Comparison of ENCODE assay signal across 8 cellular contexts in genomic region chr17:27489045-27489715, GRCh38. TPM values are rescaled to one million over a fixed set of nuclear protein-coding genes. Genes with fewer than 3 reads are reported as not detected.
DNase-seq lines count a peak whose midpoint lies in the region; TF ChIP-seq lines count a peak whose summit lies in the region.

No MANE protein-coding gene starts in this region.

- no peak overlapping the region for H3K23ac ChIP-seq in trophoblast cell (ENCODE audit: low read length)

- TF ChIP-seq CTCF in Calu3 (IDR thresholded peaks at IDR 0.05; ENCODE audit: unreplicated experiment) (no peak), RWPE1 (conservative IDR thresholded peaks at IDR 0.05; ENCODE audit: low read depth) (no peak), fibroblast of the aortic adventitia (IDR thresholded peaks at IDR 0.05; ENCODE audit: insufficient read depth, low read length) (no peak), MM.1S (IDR thresholded peaks at IDR 0.05; ENCODE audit: low read length) (no peak)

- no peaks in the 10 kb centered on the region for H3K9me3 ChIP-seq in trophoblast cell (ENCODE audit: insufficient read depth, low read depth, low read length)
- no peaks in the 10 kb centered on the region for H3K9me3 ChIP-seq in MM.1S (replicated peaks; ENCODE audit: insufficient read depth, low read length)

- H3K27ac ChIP-seq in RWPE1 (peak overlapping the region; percentile 72), trophoblast cell (ENCODE audit: low read depth, low read length) (no peak overlapping the region), MM.1S (ENCODE audit: low read length) (no peak overlapping the region)

- no TSS peak for BruUV-seq in Calu3 (replicated peaks; lab: Mats Ljungman, UMichigan)

- no peak overlapping the region for H2BK120ac ChIP-seq in trophoblast cell (ENCODE audit: insufficient read depth, low read length, poor library complexity)

- H3K27ac Mint-ChIP-seq in Calu3 (ENCODE audit: unreplicated experiment), result no peak overlapping the region

- H3K27me3 ChIP-seq in trophoblast cell (ENCODE audit: insufficient read depth, low read length) (no peaks in the 10 kb centered on the region), MM.1S (replicated peaks; ENCODE audit: insufficient read depth, low read length) (no peaks in the 10 kb centered on the region)

- H4K20me1 ChIP-seq in MM.1S (ENCODE audit: insufficient read depth, low read length), result no peaks in the 10 kb centered on the region

- intact Hi-C loops in Calu3 (cut with micrococcal nuclease; ENCODE audit: unreplicated experiment), result no loop called here

- no peaks in the 10 kb centered on the region for H3K27me3 Mint-ChIP-seq in Calu3 (ENCODE audit: unreplicated experiment)

- CTCF ChIA-PET in Calu3 (lab: Charles Lee), result no interaction called here
- CTCF ChIA-PET in RWPE1 (lab: Yijun Ruan, JAX), result no interaction called here

- H3K14ac ChIP-seq in trophoblast cell (ENCODE audit: low read length), result no peak overlapping the region

- H3K36me3 ChIP-seq in trophoblast cell (ENCODE audit: control insufficient read depth in 1 of 2, insufficient read depth in 2 of 2, low read length in 2 of 2) (peaks cover 0 to 4% of the 10 kb centered on the region in 2 experiments), MM.1S (replicated peaks; ENCODE audit: insufficient read depth, low read length) (no peaks in the 10 kb centered on the region)

- H3K18ac ChIP-seq in trophoblast cell (ENCODE audit: low read length), result no peak overlapping the region

- no peak overlapping the region for H3K4ac ChIP-seq in trophoblast cell (ENCODE audit: low read depth, low read length)

- H3K4me3 Mint-ChIP-seq in Calu3 (ENCODE audit: low read depth, unreplicated experiment), result no peak overlapping the region

- H3K4me1 Mint-ChIP-seq in Calu3 (ENCODE audit: low read depth, unreplicated experiment), result peaks cover 14% of the 10 kb centered on the region

- no peak overlapping the region for H4K12ac ChIP-seq in trophoblast cell (ENCODE audit: low read depth, low read length)

- H4K91ac ChIP-seq in trophoblast cell (ENCODE audit: low read depth, low read length), result no peak overlapping the region

- no peaks in the 10 kb centered on the region for H3K9me2 ChIP-seq in MM.1S (replicated peaks; ENCODE audit: insufficient read depth, low read length)

- H2BK12ac ChIP-seq in trophoblast cell (ENCODE audit: low read length), result no peak overlapping the region

- H3K9ac ChIP-seq in trophoblast cell (ENCODE audit: low read length), result no peak overlapping the region
- no peak overlapping the region for H3K9ac ChIP-seq in MM.1S (ENCODE audit: low read length)

- H3F3A ChIP-seq in MM.1S (ENCODE audit: insufficient read depth, low read length), result no peaks in the 10 kb centered on the region

- no peak overlapping the region for H4K8ac ChIP-seq in trophoblast cell (ENCODE audit: low read depth, low read length)

- POLR2A ChIA-PET in RWPE1 (lab: Yijun Ruan, JAX; ENCODE audit: low non-redundant PET), result no interaction called here

- no peak overlapping the region for H2AFZ ChIP-seq in trophoblast cell (ENCODE audit: insufficient read depth, low read length, poor library complexity)
- H2AFZ ChIP-seq in MM.1S (ENCODE audit: low read length), result no peak overlapping the region

- H3K4me2 ChIP-seq in trophoblast cell (ENCODE audit: low read length) (no peak overlapping the region), MM.1S (ENCODE audit: low read depth, low read length) (no peak overlapping the region)

- H2AK5ac ChIP-seq in trophoblast cell (ENCODE audit: low read length), result no peak overlapping the region

- no peaks in the 10 kb centered on the region for H3K36me3 Mint-ChIP-seq in Calu3 (ENCODE audit: insufficient read depth, unreplicated experiment)

- WGBS in trophoblast cell (ENCODE audit: extremely low coverage, insufficient coverage, insufficient read length), result no CpG with 5 or more reads among the region's 7 CpGs

- peaks cover 2% of the 10 kb centered on the region for H3K79me2 ChIP-seq in trophoblast cell (ENCODE audit: control insufficient read depth, insufficient read depth, low read length, poor library complexity)
- H3K79me2 ChIP-seq in MM.1S (ENCODE audit: low read length), result no peaks in the 10 kb centered on the region

- DNase-seq in Calu3 (peak; percentile 18), RWPE1 (ENCODE audit: low spot score) (peak; percentile 66), fibroblast of the aortic adventitia (ENCODE audit: low read depth) (peak; percentile 90), trophoblast cell (peak; percentile 64 to 79), DMS153 (lab: John Stamatoyannopoulos, UW) (no peak), MM.1S (no peak)
- DNase-seq in activated CD4-positive, alpha-beta T cell treated with anti-CD3 and anti-CD28 coated beads, Interleukin-2, amount 50 U/mL, for 4 hours, result no peak
- DNase-seq in stimulated activated CD4-positive, alpha-beta T cell treated with anti-CD3 and anti-CD28 coated beads, Interleukin-2, amount 100 ng/mL, for 24 hours, result no peak

- H3K4me1 ChIP-seq in trophoblast cell (ENCODE audit: control insufficient read depth in 1 of 2, insufficient read depth in 2 of 2, low read length in 2 of 2) (peaks cover 7 to 11% of the 10 kb centered on the region in 2 experiments), MM.1S (ENCODE audit: low read length) (no peaks in the 10 kb centered on the region)

- no peaks in the 10 kb centered on the region for H3K9me3 Mint-ChIP-seq in Calu3 (ENCODE audit: low read depth, unreplicated experiment)

- no peak overlapping the region for H2BK5ac ChIP-seq in trophoblast cell (ENCODE audit: low read depth, low read length, poor library complexity)

- H3K4me3 ChIP-seq in fibroblast of the aortic adventitia (ENCODE audit: low read depth, low read length) (no peak overlapping the region), trophoblast cell (ENCODE audit: low read depth, low read length) (no peak overlapping the region), MM.1S (ENCODE audit: low read length) (no peak overlapping the region)

- no peaks in the 10 kb centered on the region for H3K79me1 ChIP-seq in trophoblast cell (ENCODE audit: low read length)

RNA-seq across cellular contexts. Expression of gene KSR1, which starts 32.9 kb away (rescaled TPM):
- total RNA-seq in Calu3 (2022) (3.6 and 4.5 TPM in 2 replicates), fibroblast of the aortic adventitia (ENCODE audit: low replicate concordance) (19.4 and 45.9 TPM in 2 replicates)
- polyA plus RNA-seq in trophoblast cell (2013), result 62.2 and 63.6 TPM in 2 replicates

Comparison
In these comparisons a context has a peak if more than half of its experiments do, and no peak if none do; other contexts are left out.
1. DNase-seq: peak in Calu3 (single experiment), RWPE1 (single experiment), fibroblast of the aortic adventitia (single experiment) and trophoblast cell (2 of 2); none in activated CD4-positive, alpha-beta T cell treated with anti-CD3 and anti-CD28 coated beads, Interleukin-2, amount 50 U/mL, for 4 hours (0 of 2), DMS153 (single experiment), stimulated activated CD4-positive, alpha-beta T cell treated with anti-CD3 and anti-CD28 coated beads, Interleukin-2, amount 100 ng/mL, for 24 hours (0 of 2) and MM.1S (single experiment).